21 cellular contexts compared by ENCODE assay signal in genomic region chr5:101473483-101473882, GRCh38.
DNase-seq lines count a peak whose midpoint lies in the region; ATAC-seq and TF ChIP-seq lines count a peak whose summit lies in the region.
"Had no signal": no experiment of that assay in that cellular context is flagged by ENCODE, and none has a peak within 500 bp of the region (broad histone marks: within the 10 kb centered on the region; RNA-seq: fewer than 3 reads in every experiment).

No MANE protein-coding gene starts in this region.

- no peaks in the 10 kb centered on the region for H3K9me3 ChIP-seq in upper lobe of right lung
- H3K9me3 ChIP-seq: adrenal gland, gastrocnemius medialis had no signal

- no peak for ATAC-seq in upper lobe of right lung
- ATAC-seq: gastrocnemius medialis, T-helper 17 cell had no signal

- intact Hi-C loops in upper lobe of right lung (cut with DNase I), result no loop called here

- H3K27me3 ChIP-seq in upper lobe of right lung, result no peaks in the 10 kb centered on the region
- H3K27me3 ChIP-seq: adrenal gland, gastrocnemius medialis had no signal

- peak; percentile 2 for DNase-seq in SIG-M5 treated with dmso at 0.1 percent for 504 hours (lab: John Stamatoyannopoulos, UW; ENCODE audit: unreplicated experiment)
- no peak for DNase-seq in SIG-M5 (lab: John Stamatoyannopoulos, UW)
- peak; percentile 50 for DNase-seq in M059J (ENCODE audit: low read depth)
- peak; percentile 1 for DNase-seq in choroid plexus epithelial cell (ENCODE audit: low read depth)
- peak; percentile 3 for DNase-seq in stromal cell of bone marrow (ENCODE audit: low read depth)
- no peak for DNase-seq in upper lobe of right lung
- DNase-seq in dedifferentiated amniotic fluid mesenchymal stem cell (ENCODE audit: extremely low spot score), result no peak
- DNase-seq in SW 1271 (lab: John Stamatoyannopoulos, UW), result no peak
- DNase-seq: 8988T; activated CD4-positive, alpha-beta T cell treated with anti-CD3 and anti-CD28 coated beads, Interleukin-2, amount 50 U/mL, for 1 hour; activated T-cell treated with anti-CD3 and anti-CD28 coated beads, Interleukin-2, amount 50 U/mL, for 48 hours; adrenal gland; gastrocnemius medialis; GF-D8; midbrain; NCI-H2081; NCI-H526 treated with DMSO at 0.1 percent for 48 hours; occipital lobe; small intestine; T-helper 17 cell had no signal

- no peaks in the 10 kb centered on the region for H3K4me1 ChIP-seq in upper lobe of right lung
- H3K4me1 ChIP-seq: adrenal gland, gastrocnemius medialis had no signal

- H3K27ac ChIP-seq in upper lobe of right lung, result no peak overlapping the region
- H3K27ac ChIP-seq: adrenal gland, gastrocnemius medialis, KMS-11 had no signal

- H3K36me3 ChIP-seq in upper lobe of right lung, result no peaks in the 10 kb centered on the region
- H3K36me3 ChIP-seq: adrenal gland, gastrocnemius medialis had no signal

- TF ChIP-seq CTCF in choroid plexus epithelial cell (conservative IDR thresholded peaks at IDR 0.05; ENCODE audit: low read depth, low read length) (no peak), upper lobe of right lung (IDR thresholded peaks at IDR 0.05) (no peak)

- H3K4me3 ChIP-seq in choroid plexus epithelial cell (ENCODE audit: low read depth, low read length) (no peak overlapping the region), upper lobe of right lung (no peak overlapping the region)
- H3K4me3 ChIP-seq: adrenal gland, gastrocnemius medialis had no signal

Comparison
In these comparisons a context has a peak if more than half of its experiments do, and no peak if none do; other contexts are left out.
1. DNase-seq: peak in SIG-M5 treated with dmso at 0.1 percent for 504 hours (single experiment), M059J (single experiment), choroid plexus epithelial cell (single experiment) and stromal cell of bone marrow (single experiment); none in SIG-M5 (single experiment), upper lobe of right lung (single experiment), dedifferentiated amniotic fluid mesenchymal stem cell (single experiment) and SW 1271 (0 of 2).